ENCODE assay signal across 8 cellular contexts in the genomic region with DNA sequence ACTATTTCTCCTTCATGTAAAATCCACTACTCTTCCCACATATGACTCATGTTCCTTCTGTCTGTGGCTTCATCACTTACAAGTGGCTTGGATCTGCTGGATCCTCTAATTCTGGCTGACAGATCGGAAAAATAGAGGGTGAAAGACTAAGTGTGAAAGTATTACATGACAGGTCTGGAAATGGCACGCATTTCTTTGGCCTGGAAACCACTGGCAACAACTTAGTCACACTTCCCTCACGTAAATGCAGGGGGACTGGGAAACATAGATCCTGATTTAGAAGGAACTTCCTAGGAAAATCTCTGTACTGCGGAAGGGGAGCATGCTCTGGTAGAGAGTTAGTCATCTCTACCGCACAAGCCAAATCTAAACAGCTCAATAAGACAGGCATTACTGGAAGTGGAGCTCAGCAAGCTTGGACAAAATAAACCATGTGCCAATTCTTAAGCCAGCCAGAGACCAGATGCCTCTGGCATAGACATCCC.
A peak's percentile ranks its signal among the peaks of the same experiment; 100 is the strongest.
DNase-seq lines count a peak whose midpoint lies in the region; ATAC-seq, FAIRE-seq and TF ChIP-seq lines count a peak whose summit lies in the region.

No MANE protein-coding gene starts in this region.

- TF ChIP-seq POLR2A in H54 (IDR thresholded peaks at IDR 0.05; ENCODE audit: low read depth, low read length) (no peak), prostate gland (IDR thresholded peaks at IDR 0.05) (no peak)

- peak; percentile 26 for DNase-seq in H54 (ENCODE audit: insufficient read length, low spot score)
- peak; percentile 95 for DNase-seq in amniotic epithelial cell (ENCODE audit: low read depth)
- peak; percentile 38 for DNase-seq in Right ventricle myocardium superior
- no peak for DNase-seq in NK-92 (lab: John Stamatoyannopoulos, UW; ENCODE audit: unreplicated experiment)
- DNase-seq in CD4-positive, alpha-beta T cell = no peak
- no peak for DNase-seq in prostate gland (ENCODE audit: low spot score)

- H3K27me3 ChIP-seq in skeletal muscle satellite cell (ENCODE audit: control insufficient read depth, insufficient read depth, low read length) (no peaks in the 10 kb centered on the region), prostate gland (replicated peaks; ENCODE audit: insufficient read depth) (no peaks in the 10 kb centered on the region)
- no peaks in the 10 kb centered on the region for H3K27me3 ChIP-seq in CD4-positive, alpha-beta T cell (ENCODE audit: control insufficient read depth, insufficient read depth, low read length)

- H3K27ac Mint-ChIP-seq in CD4-positive, alpha-beta T cell = no peak overlapping the region

- H3K4me1 ChIP-seq in skeletal muscle satellite cell (ENCODE audit: control insufficient read depth, insufficient read depth, low read length) (peaks cover 15% of the 10 kb centered on the region), prostate gland (replicated peaks) (no peaks in the 10 kb centered on the region)

- ATAC-seq in Right ventricle myocardium superior (ENCODE audit: poor library complexity) (peak; percentile 96), GM18517 (IDR thresholded peaks at IDR 0.05; ENCODE audit: unreplicated experiment) (no peak)
- no peak for ATAC-seq in CD4-positive, alpha-beta T cell (ENCODE audit: poor library complexity)

- H3K36me3 ChIP-seq in skeletal muscle satellite cell (ENCODE audit: insufficient read depth, low read length) (no peaks in the 10 kb centered on the region), prostate gland (no peaks in the 10 kb centered on the region)

- H3K27ac ChIP-seq in CD4-positive, alpha-beta T cell (ENCODE audit: low read depth, low read length) = no peak overlapping the region
- H3K27ac ChIP-seq in prostate gland = no peak overlapping the region

- H3K9me3 Mint-ChIP-seq in CD4-positive, alpha-beta T cell = no peaks in the 10 kb centered on the region

- POLR2A ChIA-PET in CD4-positive, alpha-beta T cell (lab: Charles Lee) = no interaction called here

- H3K4me2 ChIP-seq in skeletal muscle satellite cell (ENCODE audit: low read length) = peak overlapping the region; percentile 15

- no peaks in the 10 kb centered on the region for H3K27me3 Mint-ChIP-seq in CD4-positive, alpha-beta T cell

- H3K4me1 Mint-ChIP-seq in CD4-positive, alpha-beta T cell (ENCODE audit: low read depth) = no peaks in the 10 kb centered on the region

- peak; percentile 100 for FAIRE-seq in H54 (lab: Jason Lieb, UNC)

- H3K4me3 ChIP-seq in skeletal muscle satellite cell (ENCODE audit: low read length) (no peak overlapping the region), prostate gland (no peak overlapping the region)

- intact Hi-C loops in Right ventricle myocardium superior (cut with DNase I) = no loop called here
- intact Hi-C loops in CD4-positive, alpha-beta T cell (cut with DNase I, micrococcal nuclease) = no loop called here
- intact Hi-C loops in prostate gland (cut with DNase I) = no loop called here

- CTCF ChIA-PET in CD4-positive, alpha-beta T cell (lab: Charles Lee) = no interaction called here

- TF ChIP-seq CTCF in CD4-positive, alpha-beta T cell (IDR thresholded peaks at IDR 0.05) = no peak
- no peak for TF ChIP-seq CTCF in prostate gland (IDR thresholded peaks at IDR 0.05)

- H3K4me3 Mint-ChIP-seq in CD4-positive, alpha-beta T cell = no peak overlapping the region

- H3K9ac ChIP-seq in skeletal muscle satellite cell (ENCODE audit: low read depth, low read length) = no peak overlapping the region

- H3K9me3 ChIP-seq in skeletal muscle satellite cell (replicated peaks; ENCODE audit: low read length) (no peaks in the 10 kb centered on the region), prostate gland (no peaks in the 10 kb centered on the region)
- H3K9me3 ChIP-seq in CD4-positive, alpha-beta T cell (ENCODE audit: control insufficient read depth, low read length) = no peaks in the 10 kb centered on the region

- 63% methylated on average over 5 of the region's 5 CpGs for WGBS in prostate gland

- H3K36me3 Mint-ChIP-seq in CD4-positive, alpha-beta T cell (ENCODE audit: low read depth) = no peaks in the 10 kb centered on the region

Comparison
In these comparisons a context has a peak if more than half of its experiments do, and no peak if none do; other contexts are left out.
1. DNase-seq: peak in H54 (single experiment), amniotic epithelial cell (single experiment) and Right ventricle myocardium superior (single experiment); none in NK-92 (single experiment), CD4-positive, alpha-beta T cell (0 of 10) and prostate gland (single experiment).